Comparison of ENCODE assay signal across 8 cellular contexts in genomic region chr11:10366568-10367331, GRCh38.
A peak's percentile ranks its signal among the peaks of the same experiment; 100 is the strongest.
DNase-seq lines count a peak whose midpoint lies in the region; ATAC-seq, FAIRE-seq and TF ChIP-seq lines count a peak whose summit lies in the region.

No MANE protein-coding gene starts in this region.

- H3K9me3 Mint-ChIP-seq in Caco-2 (ENCODE audit: unreplicated experiment) = peaks cover 30% of the 10 kb centered on the region
- H3K9me3 Mint-ChIP-seq in osteocyte (ENCODE audit: unreplicated experiment) = no peaks in the 10 kb centered on the region

- TF ChIP-seq CTCF in Caco-2 (IDR thresholded peaks at IDR 0.05; ENCODE audit: insufficient read depth in 1 of 2, low read depth in 1 of 2, low read length in 1 of 2, severe bottlenecking in 1 of 2, unreplicated experiment in 1 of 2) (peak; percentile 92 to 94), fibroblast of villous mesenchyme (IDR thresholded peaks at IDR 0.05; ENCODE audit: insufficient read depth, low read depth, low read length) (peak; percentile 98), osteocyte (IDR thresholded peaks at IDR 0.05) (peak; percentile 84), transverse colon (IDR thresholded peaks at IDR 0.05) (peak; percentile 73 to 87 (median 82))

- H3K4me1 Mint-ChIP-seq in Caco-2 (ENCODE audit: low read depth, unreplicated experiment) = peaks cover 11% of the 10 kb centered on the region
- H3K4me1 Mint-ChIP-seq in osteocyte (ENCODE audit: unreplicated experiment) = peaks cover 10% of the 10 kb centered on the region

- H3K27me3 Mint-ChIP-seq in Caco-2 (ENCODE audit: insufficient read depth, unreplicated experiment) (no peaks in the 10 kb centered on the region), osteocyte (ENCODE audit: unreplicated experiment) (no peaks in the 10 kb centered on the region)

- H3K27me3 ChIP-seq in Caco-2 (replicated peaks; ENCODE audit: control insufficient read depth, insufficient read depth, low read length) (no peaks in the 10 kb centered on the region), transverse colon (no peaks in the 10 kb centered on the region)

- H3K36me3 ChIP-seq in Caco-2 (ENCODE audit: control insufficient read depth, insufficient read depth, low read length) (no peaks in the 10 kb centered on the region), transverse colon (no peaks in the 10 kb centered on the region)

- ATAC-seq in GM21447 (IDR thresholded peaks at IDR 0.05; ENCODE audit: unreplicated experiment) = peak; percentile 88

- H3K36me3 Mint-ChIP-seq in Caco-2 (ENCODE audit: insufficient read depth, unreplicated experiment) = peaks cover 6% of the 10 kb centered on the region
- peaks cover 3% of the 10 kb centered on the region for H3K36me3 Mint-ChIP-seq in osteocyte (ENCODE audit: unreplicated experiment)

- intact Hi-C loops in Caco-2 (cut with micrococcal nuclease; ENCODE audit: unreplicated experiment) (loop anchor here (1.0 to 5.0 kb wide), 8 partner anchors 15 to 384 kb away; no protein-coding TSS in a partner anchor), transverse colon (cut with DNase I; ENCODE audit: low total_unique reads) (no loop called here)

- DNase-seq in Caco-2 = peak; percentile 91 to 94
- peak; percentile 81 for DNase-seq in RCC 7860 (ENCODE audit: low spot score)
- DNase-seq in activated T-helper 1 cell treated with Interleukin-2 at 50 U/mL for 16 hours (ENCODE audit: low read depth) = peak; percentile 5
- peak; percentile 99 for DNase-seq in fibroblast of villous mesenchyme (ENCODE audit: low read depth)
- no peak for DNase-seq in osteocyte (ENCODE audit: extremely low spot score, unreplicated experiment)
- peak; percentile 81 for DNase-seq in transverse colon

- TF ChIP-seq RAD21 in Ishikawa (IDR thresholded peaks at IDR 0.05; ENCODE audit: low read depth) = peak; percentile 94

- FAIRE-seq in RCC 7860 (lab: Jason Lieb, UNC) = no peak

- no peak for TF ChIP-seq EP300 in Ishikawa (IDR thresholded peaks at IDR 0.05; ENCODE audit: borderline replicate concordance)
- TF ChIP-seq EP300 in transverse colon (IDR thresholded peaks at IDR 0.05; ENCODE audit: low read depth) = no peak

- 30% methylated on average over 8 of the region's 8 CpGs; no CpG with 5 or more reads in 1 of the 2 donors for WGBS in transverse colon (ENCODE audit: low coverage in 1 of 2), 2 donors

- in situ Hi-C loops in transverse colon (cut with MboI; ENCODE audit: low pct_ligation_motif_present in 1 of 4, low pct_unique_long_range_greater_than_20kb in 1 of 4, low sequenced_read_pairs in 3 of 4) = loop anchor here in 1 of 4 donors (25.0 kb wide), 1 partner anchor 154 kb away; no protein-coding TSS in a partner anchor

- no TSS peak for BruUV-seq in Caco-2 (replicated peaks; lab: Mats Ljungman, UMichigan)

- H3K4me3 ChIP-seq in Caco-2 (ENCODE audit: low read depth, low read length) (no peak overlapping the region), fibroblast of villous mesenchyme (ENCODE audit: low read depth, low read length) (no peak overlapping the region), transverse colon (no peak overlapping the region)

- POLR2A ChIA-PET in Caco-2 (lab: Charles Lee) = interaction anchor here (1.0 to 2.1 kb wide), 4 partner anchors 57 to 608 kb away, joined by 3 to 21 read pairs (median 6); partner anchors contain the start of gene ADM

- peaks cover 15% of the 10 kb centered on the region for H3K4me1 ChIP-seq in Caco-2
- peaks cover 0 to 14% (median 5%) of the 10 kb centered on the region in 4 donors for H3K4me1 ChIP-seq in transverse colon

- H3K27ac Mint-ChIP-seq in Caco-2 (ENCODE audit: unreplicated experiment) (peak overlapping the region; percentile 69), osteocyte (ENCODE audit: unreplicated experiment) (no peak overlapping the region)

- peak overlapping the region in 3 of 4 donors; percentile 27 to 54 (median 47) for H3K27ac ChIP-seq in transverse colon

- H3K4me3 Mint-ChIP-seq in Caco-2 (ENCODE audit: unreplicated experiment) (peak overlapping the region; percentile 42), osteocyte (ENCODE audit: unreplicated experiment) (no peak overlapping the region)

- CTCF ChIA-PET in Caco-2 (lab: Charles Lee) = interaction anchor here (0.6 to 2.0 kb wide), 26 partner anchors 9 to 384 kb away, joined by 3 to 44 read pairs (median 4); partner anchors contain the start of genes ADM and RNF141

- no peak for TF ChIP-seq POLR2A in transverse colon (IDR thresholded peaks at IDR 0.05)

- H3K9me3 ChIP-seq in Caco-2 (no peaks in the 10 kb centered on the region), transverse colon (no peaks in the 10 kb centered on the region)

TF ChIP-seq in Ishikawa, 13 proteins besides CTCF, POLR2A, EP300 and RAD21:
- TF ChIP-seq MAX (IDR thresholded peaks at IDR 0.05) (peak; percentile 60), YY1 (IDR thresholded peaks at IDR 0.05; ENCODE audit: low read depth) (no peak)
